ENCODE assay signal across 1 cellular context in the genomic region with DNA sequence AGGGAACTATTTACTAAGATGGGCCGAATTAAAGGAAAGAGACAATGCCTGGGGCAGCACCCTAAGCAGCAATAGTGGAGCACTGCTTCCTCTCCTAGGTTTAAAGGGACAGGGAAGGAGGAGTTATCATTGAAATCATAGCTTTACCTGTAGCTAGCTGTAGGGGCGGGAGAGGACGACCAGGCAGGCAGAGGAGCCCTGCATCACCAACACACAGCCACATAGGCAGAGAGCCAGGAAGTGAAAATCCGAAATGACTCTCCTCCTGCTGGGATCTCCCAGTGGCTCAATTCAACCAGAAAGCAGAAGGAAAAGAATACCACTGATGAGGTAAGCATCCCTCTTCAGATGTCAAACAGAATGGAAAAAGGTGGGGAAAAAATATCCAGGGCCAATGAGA.
TF ChIP-seq lines count a peak whose summit lies in the region.

No MANE protein-coding gene starts in this region.

TF ChIP-seq in HCT116, 20 proteins besides CTCF, POLR2A, EP300 and RAD21:
- TF ChIP-seq SRF (IDR thresholded peaks at IDR 0.05; ENCODE audit: low read depth) (no peak), SP1 (IDR thresholded peaks at IDR 0.05; ENCODE audit: low read depth) (no peak), ZBTB33 (IDR thresholded peaks at IDR 0.05; ENCODE audit: extremely low read depth, insufficient replicate concordance, low read length) (no peak), CEBPB (IDR thresholded peaks at IDR 0.05; ENCODE audit: low read depth) (no peak), CBX3 (IDR thresholded peaks at IDR 0.05; ENCODE audit: low read depth) (no peak), FOSL1 (IDR thresholded peaks at IDR 0.05; ENCODE audit: low read depth) (no peak), EZH2phosphoT487 (IDR thresholded peaks at IDR 0.05; ENCODE audit: borderline replicate concordance) (no peak), JUND (IDR thresholded peaks at IDR 0.05) (no peak), ZNF274 (IDR thresholded peaks at IDR 0.05; ENCODE audit: low read depth, low read length) (no peak), ATF3 (IDR thresholded peaks at IDR 0.05) (no peak), ELF1 (IDR thresholded peaks at IDR 0.05; ENCODE audit: borderline replicate concordance, low read depth) (no peak), TCF7L2 (IDR thresholded peaks at IDR 0.05; ENCODE audit: borderline replicate concordance, extremely low read depth, insufficient read depth, insufficient read length) (no peak), POLR2AphosphoS5 (IDR thresholded peaks at IDR 0.05; ENCODE audit: low read depth, low read length) (no peak), EGR1 (IDR thresholded peaks at IDR 0.05; ENCODE audit: low read depth) (no peak), SIN3A (IDR thresholded peaks at IDR 0.05; ENCODE audit: low read depth) (no peak), EZH2 (IDR thresholded peaks at IDR 0.05) (no peak)
- TF ChIP-seq, protein P1, sequence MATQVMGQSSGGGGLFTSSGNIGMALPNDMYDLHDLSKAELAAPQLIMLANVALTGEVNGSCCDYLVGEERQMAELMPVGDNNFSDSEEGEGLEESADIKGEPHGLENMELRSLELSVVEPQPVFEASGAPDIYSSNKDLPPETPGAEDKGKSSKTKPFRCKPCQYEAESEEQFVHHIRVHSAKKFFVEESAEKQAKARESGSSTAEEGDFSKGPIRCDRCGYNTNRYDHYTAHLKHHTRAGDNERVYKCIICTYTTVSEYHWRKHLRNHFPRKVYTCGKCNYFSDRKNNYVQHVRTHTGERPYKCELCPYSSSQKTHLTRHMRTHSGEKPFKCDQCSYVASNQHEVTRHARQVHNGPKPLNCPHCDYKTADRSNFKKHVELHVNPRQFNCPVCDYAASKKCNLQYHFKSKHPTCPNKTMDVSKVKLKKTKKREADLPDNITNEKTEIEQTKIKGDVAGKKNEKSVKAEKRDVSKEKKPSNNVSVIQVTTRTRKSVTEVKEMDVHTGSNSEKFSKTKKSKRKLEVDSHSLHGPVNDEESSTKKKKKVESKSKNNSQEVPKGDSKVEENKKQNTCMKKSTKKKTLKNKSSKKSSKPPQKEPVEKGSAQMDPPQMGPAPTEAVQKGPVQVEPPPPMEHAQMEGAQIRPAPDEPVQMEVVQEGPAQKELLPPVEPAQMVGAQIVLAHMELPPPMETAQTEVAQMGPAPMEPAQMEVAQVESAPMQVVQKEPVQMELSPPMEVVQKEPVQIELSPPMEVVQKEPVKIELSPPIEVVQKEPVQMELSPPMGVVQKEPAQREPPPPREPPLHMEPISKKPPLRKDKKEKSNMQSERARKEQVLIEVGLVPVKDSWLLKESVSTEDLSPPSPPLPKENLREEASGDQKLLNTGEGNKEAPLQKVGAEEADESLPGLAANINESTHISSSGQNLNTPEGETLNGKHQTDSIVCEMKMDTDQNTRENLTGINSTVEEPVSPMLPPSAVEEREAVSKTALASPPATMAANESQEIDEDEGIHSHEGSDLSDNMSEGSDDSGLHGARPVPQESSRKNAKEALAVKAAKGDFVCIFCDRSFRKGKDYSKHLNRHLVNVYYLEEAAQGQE (IDR thresholded peaks at IDR 0.05; ENCODE audit: low read depth): no peak
TF ChIP-seq in HCT116: peak in this region for 0.
